ENCODE assay signal across 15 cellular contexts in the genomic region with DNA sequence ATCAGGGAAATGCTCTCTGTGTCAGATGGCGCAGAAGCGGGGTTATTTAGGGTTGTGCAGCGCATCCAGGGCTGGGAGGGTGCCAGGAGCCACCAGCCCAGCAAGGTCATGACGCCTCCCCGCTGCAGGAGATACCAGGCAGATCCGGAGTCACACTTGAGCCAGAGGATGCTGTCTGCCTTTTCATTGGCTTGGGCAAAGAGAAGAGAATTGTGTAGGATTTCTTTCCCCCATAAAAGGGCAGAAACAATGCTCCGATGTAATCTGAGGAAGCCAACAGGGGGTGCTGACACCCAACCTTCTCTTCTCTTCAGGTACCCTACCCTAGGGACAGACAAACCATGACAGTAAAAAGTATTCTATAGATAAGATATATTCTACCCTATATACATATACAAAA.
DNase-seq lines count a peak whose midpoint lies in the region; ATAC-seq and TF ChIP-seq lines count a peak whose summit lies in the region.
"Had no signal": no experiment of that assay in that cellular context is flagged by ENCODE, and none has a peak within 500 bp of the region (broad histone marks: within the 10 kb centered on the region; RNA-seq: fewer than 3 reads in every experiment).

No MANE protein-coding gene starts in this region.

- no peaks in the 10 kb centered on the region for H3K4me1 ChIP-seq in Panc1 (ENCODE audit: control insufficient read depth, insufficient read depth, low read length)
- H3K4me1 ChIP-seq in neural progenitor cell, result no peaks in the 10 kb centered on the region
- H3K4me1 ChIP-seq in psoas muscle, result no peaks in the 10 kb centered on the region
- H3K4me1 ChIP-seq: BLaER1 had no signal

- H3K36me3 ChIP-seq in Panc1 (ENCODE audit: control insufficient read depth, insufficient read depth, low read length) (no peaks in the 10 kb centered on the region), neural progenitor cell (no peaks in the 10 kb centered on the region), psoas muscle (ENCODE audit: insufficient read depth in 1 of 2, low read depth in 1 of 2) (no peaks in the 10 kb centered on the region)
- H3K36me3 ChIP-seq: BLaER1 had no signal

- TF ChIP-seq CTCF in C4-2B (conservative IDR thresholded peaks at IDR 0.05), result peak; percentile 13
- TF ChIP-seq CTCF in Panc1 (IDR thresholded peaks at IDR 0.05), result 0 out of 2 replicates have a peak, but pooled peaks have one; percentile 14
- peak; percentile 6 for TF ChIP-seq CTCF in epithelial cell of proximal tubule (conservative IDR thresholded peaks at IDR 0.05; ENCODE audit: low read depth, low read length)
- TF ChIP-seq CTCF in neural progenitor cell (IDR thresholded peaks at IDR 0.05), result peak; percentile 24
- no peak for TF ChIP-seq CTCF in psoas muscle (IDR thresholded peaks at IDR 0.05)

- DNase-seq in Panc1 (ENCODE audit: low read depth, low spot score) (no peak), epithelial cell of proximal tubule (ENCODE audit: low read depth) (no peak), neural progenitor cell (ENCODE audit: low spot score) (peak; percentile 11), NCI-H510A treated with DMSO at 0.1 percent for 48 hours (lab: John Stamatoyannopoulos, UW) (no peak), psoas muscle (no peak), NOMO-1 (lab: John Stamatoyannopoulos, UW; ENCODE audit: unreplicated experiment in 2 of 2) (no peak)
- no peak for DNase-seq in activated naive CD8-positive, alpha-beta T cell treated with anti-CD3 and anti-CD28 coated beads, Interleukin-2, amount 50 U/mL, for 24 hours
- DNase-seq: DMS 273 treated with DMSO at 0.1 percent for 48 hours, EL, MV-4-11, NCI-H1417 treated with DMSO at 0.1 percent for 48 hours, NCI-H2029 treated with DMSO at 0.1 percent for 48 hours, PC-3 had no signal

- no TSS peak for BruUV-seq in Panc1 (replicated peaks; lab: Mats Ljungman, UMichigan)

- no peak overlapping the region for H2AFZ ChIP-seq in neural progenitor cell (replicated peaks)

- H3K27me3 Mint-ChIP-seq in neural progenitor cell (ENCODE audit: insufficient read depth, low read depth), result peaks cover 13% of the 10 kb centered on the region
- H3K27me3 Mint-ChIP-seq in activated naive CD8-positive, alpha-beta T cell treated with anti-CD3 and anti-CD28 coated beads, Interleukin-2, amount 50 U/mL, for 24 hours, result no peaks in the 10 kb centered on the region

- H3K9me3 ChIP-seq in Panc1 (ENCODE audit: control insufficient read depth, insufficient read depth, low read depth, low read length) (no peaks in the 10 kb centered on the region), neural progenitor cell (ENCODE audit: low read depth) (no peaks in the 10 kb centered on the region), psoas muscle (no peaks in the 10 kb centered on the region)

- WGBS in psoas muscle, 3 donors, result 57 to 70% (median 65%) methylated on average over 7 of the region's 7 CpGs

- H3K79me2 ChIP-seq in neural progenitor cell (ENCODE audit: low read depth), result no peaks in the 10 kb centered on the region

- H3K4me1 Mint-ChIP-seq in neural progenitor cell, result no peaks in the 10 kb centered on the region
- no peaks in the 10 kb centered on the region for H3K4me1 Mint-ChIP-seq in activated naive CD8-positive, alpha-beta T cell treated with anti-CD3 and anti-CD28 coated beads, Interleukin-2, amount 50 U/mL, for 24 hours

- POLR2A ChIA-PET in Panc1 (lab: Charles Lee), result no interaction called here

- H3K4me2 ChIP-seq in neural progenitor cell, result no peak overlapping the region
- H3K4me2 ChIP-seq: BLaER1 had no signal

- no peaks in the 10 kb centered on the region for H3F3A ChIP-seq in neural progenitor cell (ENCODE audit: low read depth)

- no peaks in the 10 kb centered on the region for H3K36me3 Mint-ChIP-seq in neural progenitor cell
- H3K36me3 Mint-ChIP-seq in activated naive CD8-positive, alpha-beta T cell treated with anti-CD3 and anti-CD28 coated beads, Interleukin-2, amount 50 U/mL, for 24 hours (ENCODE audit: low read depth), result no peaks in the 10 kb centered on the region

- H3K4me3 ChIP-seq in Panc1 (ENCODE audit: low read depth in 2 of 2, low read length in 2 of 2) (no peak overlapping the region), epithelial cell of proximal tubule (ENCODE audit: low read depth, low read length) (no peak overlapping the region), neural progenitor cell (no peak overlapping the region), psoas muscle (no peak overlapping the region)
- H3K4me3 ChIP-seq: BLaER1 had no signal

- intact Hi-C loops in Panc1 (cut with micrococcal nuclease; ENCODE audit: unreplicated experiment), result no loop called here
- intact Hi-C loops in psoas muscle (cut with DNase I), result no loop called here

- H3K27ac Mint-ChIP-seq in neural progenitor cell, result no peak overlapping the region
- H3K27ac Mint-ChIP-seq in activated naive CD8-positive, alpha-beta T cell treated with anti-CD3 and anti-CD28 coated beads, Interleukin-2, amount 50 U/mL, for 24 hours, result no peak overlapping the region

- CTCF ChIA-PET in Panc1 (lab: Charles Lee), result no interaction called here

- no peak overlapping the region for H3K27ac ChIP-seq in C4-2B
- no peak overlapping the region for H3K27ac ChIP-seq in Panc1 (ENCODE audit: low read length)
- no peak overlapping the region for H3K27ac ChIP-seq in neural progenitor cell
- H3K27ac ChIP-seq in psoas muscle, result no peak overlapping the region
- H3K27ac ChIP-seq: BLaER1 had no signal

- H4K20me1 ChIP-seq in neural progenitor cell (ENCODE audit: low read depth), result no peaks in the 10 kb centered on the region
- H4K20me1 ChIP-seq: BLaER1 had no signal

- no peak overlapping the region for H3K4me3 Mint-ChIP-seq in neural progenitor cell
- H3K4me3 Mint-ChIP-seq in activated naive CD8-positive, alpha-beta T cell treated with anti-CD3 and anti-CD28 coated beads, Interleukin-2, amount 50 U/mL, for 24 hours, result no peak overlapping the region

- H3K27me3 ChIP-seq in Panc1 (ENCODE audit: control insufficient read depth, insufficient read depth, low read length), result no peaks in the 10 kb centered on the region
- no peaks in the 10 kb centered on the region for H3K27me3 ChIP-seq in neural progenitor cell
- H3K27me3 ChIP-seq in psoas muscle (ENCODE audit: insufficient read depth in 3 of 3, low read length in 2 of 3), result no peaks in the 10 kb centered on the region
- H3K27me3 ChIP-seq: BLaER1 had no signal

- in situ Hi-C loops in Panc1 (cut with HindIII; ENCODE audit: low pct_unique_long_range_greater_than_20kb, low sequenced_read_pairs), result no loop called here

- ATAC-seq in Panc1, result no peak
- no peak for ATAC-seq in psoas muscle
- ATAC-seq in activated naive CD8-positive, alpha-beta T cell treated with anti-CD3 and anti-CD28 coated beads, Interleukin-2, amount 50 U/mL, for 24 hours, result no peak
- ATAC-seq: PC-3 had no signal

- H3K9ac ChIP-seq in neural progenitor cell, result no peak overlapping the region
- H3K9ac ChIP-seq: BLaER1 had no signal

- no peaks in the 10 kb centered on the region for H3K9me3 Mint-ChIP-seq in neural progenitor cell
- H3K9me3 Mint-ChIP-seq in activated naive CD8-positive, alpha-beta T cell treated with anti-CD3 and anti-CD28 coated beads, Interleukin-2, amount 50 U/mL, for 24 hours, result peaks cover 12% of the 10 kb centered on the region
